ENCODE assay signal across 15 cellular contexts in genomic region chr3:182609575-182610156, GRCh38.
DNase-seq lines count a peak whose midpoint lies in the region; ATAC-seq and TF ChIP-seq lines count a peak whose summit lies in the region.
"Had no signal": no experiment of that assay in that cellular context is flagged by ENCODE, and none has a peak within 500 bp of the region (broad histone marks: within the 10 kb centered on the region; RNA-seq: fewer than 3 reads in every experiment).

No MANE protein-coding gene starts in this region.

- H3K4me3 ChIP-seq in BE2C (ENCODE audit: low read depth, low read length) (no peak overlapping the region), Peyer's patch (no peak overlapping the region), WERI-Rb-1 (ENCODE audit: low read depth, low read length) (no peak overlapping the region)
- H3K4me3 ChIP-seq: BLaER1, ovary had no signal

- POLR2A ChIA-PET in HEK293T (lab: Yijun Ruan, JAX), result no interaction called here

- DNase-seq in BE2C (peak; percentile 45), HEK293T (ENCODE audit: extremely low spot score) (peak; percentile 12), Peyer's patch (peak in 2 of 3 donors; percentile 64 to 82), left colon (peak; percentile 77 to 80), WERI-Rb-1 (no peak)
- DNase-seq in effector CD4-positive, alpha-beta T cell, result no peak
- DNase-seq in stimulated activated CD4-positive, alpha-beta T cell treated with anti-CD3 and anti-CD28 coated beads, Interleukin-4, amount 100 ng/mL, for 24 hours, result no peak
- DNase-seq: activated CD4-positive, alpha-beta T cell treated with anti-CD3 and anti-CD28 coated beads, Interleukin-2, amount 50 U/mL, for 48 hours; activated naive CD4-positive, alpha-beta T cell treated with Interleukin-2 at 50 U/mL for 16 hours; cerebellar nuclear complex; left ventricle myocardium superior; NCI-H1930 had no signal

- CTCF ChIA-PET in HEK293T (lab: Yijun Ruan, JAX), result no interaction called here

- H3K27me3 ChIP-seq in BE2C, result peaks cover 6% of the 10 kb centered on the region; the same call in 1 of the 2 replicates
- no peaks in the 10 kb centered on the region for H3K27me3 ChIP-seq in Peyer's patch
- H3K27me3 ChIP-seq in WERI-Rb-1 (ENCODE audit: insufficient read depth, low read depth, severe bottlenecking), result peaks cover 76% of the 10 kb centered on the region
- H3K27me3 ChIP-seq: BLaER1, ovary had no signal

- no peaks in the 10 kb centered on the region for H3K36me3 ChIP-seq in BE2C
- no peaks in the 10 kb centered on the region for H3K36me3 ChIP-seq in Peyer's patch
- H3K36me3 ChIP-seq in WERI-Rb-1, result no peaks in the 10 kb centered on the region
- H3K36me3 ChIP-seq: BLaER1, ovary had no signal

- intact Hi-C loops in left colon (cut with DNase I, micrococcal nuclease), result no loop called here

- no peak for TF ChIP-seq CTCF in BE2C (IDR thresholded peaks at IDR 0.05; ENCODE audit: low read depth, low read length)
- TF ChIP-seq CTCF in Peyer's patch (IDR thresholded peaks at IDR 0.05), result peak in 3 of 6 experiments; percentile 10 to 22 (median 16)
- TF ChIP-seq CTCF in WERI-Rb-1 (IDR thresholded peaks at IDR 0.05; ENCODE audit: low read depth, low read length), result no peak

- H3K9me3 ChIP-seq in BE2C (no peaks in the 10 kb centered on the region), Peyer's patch (no peaks in the 10 kb centered on the region), WERI-Rb-1 (ENCODE audit: severe bottlenecking) (no peaks in the 10 kb centered on the region)
- H3K9me3 ChIP-seq: BLaER1, ovary had no signal

- H3K4me1 ChIP-seq in BE2C (no peaks in the 10 kb centered on the region), Peyer's patch (peaks cover 0 to 35% (median 3%) of the 10 kb centered on the region in 4 donors)

- no peak for TF ChIP-seq POLR2A in Peyer's patch (IDR thresholded peaks at IDR 0.05)

- ATAC-seq in left colon (peak; percentile 73), HG03378 (IDR thresholded peaks at IDR 0.05; ENCODE audit: unreplicated experiment) (no peak)
- ATAC-seq: left ventricle myocardium superior had no signal

- H3K27ac ChIP-seq in Peyer's patch, result peak overlapping the region in 2 of 4 donors; percentile 64 to 73
- no peak overlapping the region for H3K27ac ChIP-seq in WERI-Rb-1
- H3K27ac ChIP-seq: BLaER1, ovary had no signal

TF ChIP-seq in HEK293T, 16 proteins besides CTCF, POLR2A, EP300 and RAD21:
- TF ChIP-seq ARNT (IDR thresholded peaks at IDR 0.05), result no peak
- no peak for TF ChIP-seq FOXM1 (IDR thresholded peaks at IDR 0.05; ENCODE audit: borderline replicate concordance)
- TF ChIP-seq FOXK2 (IDR thresholded peaks at IDR 0.05), result no peak
- no peak for TF ChIP-seq LEF1 (IDR thresholded peaks at IDR 0.05; ENCODE audit: borderline replicate concordance)
- no peak for TF ChIP-seq PKNOX1 (IDR thresholded peaks at IDR 0.05)
- TF ChIP-seq L3MBTL2 (conservative IDR thresholded peaks at IDR 0.05), result no peak
- TF ChIP-seq ZNF384 (IDR thresholded peaks at IDR 0.05), result no peak
- no peak for TF ChIP-seq TARDBP (IDR thresholded peaks at IDR 0.05)
- no peak for TF ChIP-seq BHLHE40 (IDR thresholded peaks at IDR 0.05; ENCODE audit: borderline replicate concordance)
- no peak for TF ChIP-seq NFRKB (IDR thresholded peaks at IDR 0.05)
- TF ChIP-seq ELF4 (IDR thresholded peaks at IDR 0.05), result no peak
- TF ChIP-seq SP1 (IDR thresholded peaks at IDR 0.05), result no peak
- TF ChIP-seq FOXA1 (IDR thresholded peaks at IDR 0.05), result no peak
- no peak for TF ChIP-seq SUZ12 (IDR thresholded peaks at IDR 0.05)

Comparison
In these comparisons a context has a peak if more than half of its experiments do, and no peak if none do; other contexts are left out.
1. DNase-seq: peak in BE2C (single experiment), HEK293T (single experiment), Peyer's patch (2 of 3) and left colon (2 of 2); none in effector CD4-positive, alpha-beta T cell (single experiment), stimulated activated CD4-positive, alpha-beta T cell treated with anti-CD3 and anti-CD28 coated beads, Interleukin-4, amount 100 ng/mL, for 24 hours (single experiment) and WERI-Rb-1 (single experiment).